8 cellular contexts compared by ENCODE assay signal in the genomic region with DNA sequence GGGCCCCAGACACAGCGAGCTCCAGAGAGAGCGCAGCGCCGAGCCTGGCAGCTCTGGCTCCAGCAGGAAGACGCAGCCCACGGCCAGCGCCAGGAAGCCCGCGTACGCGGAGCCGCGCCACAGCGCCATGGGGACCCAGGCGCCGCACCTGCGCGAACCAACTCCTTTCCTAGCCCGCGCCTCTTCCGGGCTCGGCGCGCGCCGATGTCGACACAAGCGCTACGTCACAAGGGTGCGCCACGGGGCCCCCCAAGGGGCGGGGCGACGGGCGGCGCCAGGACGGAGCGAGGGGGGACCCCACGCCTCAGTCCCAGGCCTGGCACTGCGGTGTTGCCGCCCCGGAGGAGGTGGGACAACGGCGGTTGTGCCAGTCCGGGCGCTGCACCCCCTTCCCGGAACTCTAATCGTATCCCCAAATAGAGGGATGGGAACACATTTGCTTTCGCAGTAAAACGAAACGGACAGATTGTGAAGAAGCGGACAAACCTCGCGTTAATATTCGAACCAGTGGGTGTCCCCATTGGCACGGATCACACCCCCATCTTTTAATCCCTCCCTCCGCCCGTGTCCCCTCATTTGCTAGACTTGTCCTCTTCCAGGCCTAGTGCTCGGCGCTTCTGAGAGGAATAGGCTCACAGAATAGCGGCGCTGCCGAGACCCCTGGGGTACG. TPM values are rescaled to one million over a fixed set of nuclear protein-coding genes. Genes with fewer than 3 reads are reported as not detected.
A peak's percentile ranks its signal among the peaks of the same experiment; 100 is the strongest.
DNase-seq lines count a peak whose midpoint lies in the region; ATAC-seq, FAIRE-seq and TF ChIP-seq lines count a peak whose summit lies in the region.

Gene ADPGK, minus strand, starts transcription at position 196 of the 670 bp plus-strand sequence. Its CDS starts 67 bp downstream, at position 129.

- peak within 1 kb of the TSS; percentile 82 for H4K91ac ChIP-seq in trophoblast cell (ENCODE audit: low read depth, low read length)

- peak within 1 kb of the TSS; percentile 65 for H3K4ac ChIP-seq in trophoblast cell (ENCODE audit: low read depth, low read length)

- WGBS in trophoblast cell (ENCODE audit: extremely low coverage, insufficient coverage, insufficient read length): no CpG with 5 or more reads among the region's 64 CpGs
- WGBS in tibial nerve, 2 donors: 1% methylated on average over 25 to 54 of the region's 64 CpGs

- peak; percentile 91 for DNase-seq in GM12892 (ENCODE audit: insufficient read length)
- peak; percentile 58 for DNase-seq in NCI-H1436 treated with DMSO at 0.1 percent for 48 hours (lab: John Stamatoyannopoulos, UW)
- DNase-seq in T follicular helper cell (ENCODE audit: low read depth): peak; percentile 90
- DNase-seq in adipocyte (ENCODE audit: low read depth): peak; percentile 94
- peak; percentile 94 to 95 for DNase-seq in cardiac muscle cell (ENCODE audit: low read depth in 1 of 2, low spot score in 1 of 2)
- peak; percentile 80 to 93 for DNase-seq in trophoblast cell
- peak; percentile 79 to 88 for DNase-seq in tibial nerve (ENCODE audit: low spot score in 2 of 2)

- peak within 1 kb of the TSS; percentile 67 for H2BK120ac ChIP-seq in trophoblast cell (ENCODE audit: insufficient read depth, low read length, poor library complexity)

- H3K79me1 ChIP-seq in trophoblast cell (ENCODE audit: low read length): peaks cover 8% of the 10 kb centered on the region

- H3K14ac ChIP-seq in trophoblast cell (ENCODE audit: low read length): peak within 1 kb of the TSS; percentile 87

- peak within 1 kb of the TSS; percentile 80 for H2AFZ ChIP-seq in trophoblast cell (ENCODE audit: insufficient read depth, low read length, poor library complexity)

- H3K27ac ChIP-seq in cardiac muscle cell (peak within 1 kb of the TSS; percentile 92), trophoblast cell (ENCODE audit: low read depth, low read length) (peak within 1 kb of the TSS; percentile 37), tibial nerve (peak within 1 kb of the TSS; percentile 92 to 99 (median 96))

- no peak for TF ChIP-seq CTCF in cardiac muscle cell (IDR thresholded peaks at IDR 0.05; ENCODE audit: low read depth, low read length)
- peak in 1 of 5 experiments; percentile 34 for TF ChIP-seq CTCF in tibial nerve (IDR thresholded peaks at IDR 0.05)

- peak within 1 kb of the TSS; percentile 96 for H3K4me2 ChIP-seq in trophoblast cell (ENCODE audit: low read length)

- TF ChIP-seq POLR2A in GM12892 (IDR thresholded peaks at IDR 0.05; ENCODE audit: low read depth, low read length): peak; percentile 93
- TF ChIP-seq POLR2A in tibial nerve (IDR thresholded peaks at IDR 0.05): peak; percentile 64 to 84

- no peaks in the 10 kb centered on the region for H3K27me3 ChIP-seq in adipocyte (replicated peaks; ENCODE audit: control insufficient read depth, insufficient read depth, low read length)
- H3K27me3 ChIP-seq in cardiac muscle cell: no peaks in the 10 kb centered on the region
- no peaks in the 10 kb centered on the region for H3K27me3 ChIP-seq in trophoblast cell (ENCODE audit: insufficient read depth, low read length)
- H3K27me3 ChIP-seq in tibial nerve: no peaks in the 10 kb centered on the region

- peak; percentile 84 for ATAC-seq in HG02840 (IDR thresholded peaks at IDR 0.05; ENCODE audit: low FRiP score, unreplicated experiment)

- peak within 1 kb of the TSS; percentile 93 for H4K8ac ChIP-seq in trophoblast cell (ENCODE audit: low read depth, low read length)

- H2AK5ac ChIP-seq in trophoblast cell (ENCODE audit: low read length): peak within 1 kb of the TSS; percentile 5

- H3K4me3 ChIP-seq in adipocyte (ENCODE audit: low read length): peak within 1 kb of the TSS; percentile 84
- peak within 1 kb of the TSS; percentile 78 for H3K4me3 ChIP-seq in cardiac muscle cell
- peak within 1 kb of the TSS; percentile 97 for H3K4me3 ChIP-seq in trophoblast cell (ENCODE audit: low read depth, low read length)
- H3K4me3 ChIP-seq in tibial nerve: peak within 1 kb of the TSS; percentile 77 to 96 (median 88)

- H3K18ac ChIP-seq in trophoblast cell (ENCODE audit: low read length): peak within 1 kb of the TSS; percentile 73

- H2BK12ac ChIP-seq in trophoblast cell (ENCODE audit: low read length): no peak within 1 kb of the TSS

- no peaks in the 10 kb centered on the region for H3K9me3 ChIP-seq in adipocyte (ENCODE audit: control insufficient read depth, low read length)
- no peaks in the 10 kb centered on the region for H3K9me3 ChIP-seq in cardiac muscle cell (ENCODE audit: low read depth)
- no peaks in the 10 kb centered on the region for H3K9me3 ChIP-seq in trophoblast cell (ENCODE audit: insufficient read depth, low read depth, low read length)
- H3K9me3 ChIP-seq in tibial nerve: no peaks in the 10 kb centered on the region

- peak within 1 kb of the TSS; percentile 63 for H4K12ac ChIP-seq in trophoblast cell (ENCODE audit: low read depth, low read length)

- peaks cover 10% of the 10 kb centered on the region for H3K79me2 ChIP-seq in trophoblast cell (ENCODE audit: control insufficient read depth, insufficient read depth, low read length, poor library complexity)

- peak within 1 kb of the TSS; percentile 62 for H2BK5ac ChIP-seq in trophoblast cell (ENCODE audit: low read depth, low read length, poor library complexity)

- H3K9ac ChIP-seq in adipocyte (ENCODE audit: low read length): peak within 1 kb of the TSS; percentile 95
- H3K9ac ChIP-seq in trophoblast cell (ENCODE audit: low read length): peak within 1 kb of the TSS; percentile 90

- H3K36me3 ChIP-seq in adipocyte (ENCODE audit: control insufficient read depth, insufficient read depth, low read length, severe bottlenecking) (peaks cover 6% of the 10 kb centered on the region), cardiac muscle cell (no peaks in the 10 kb centered on the region), trophoblast cell (ENCODE audit: control insufficient read depth in 1 of 2, insufficient read depth in 2 of 2, low read length in 2 of 2) (peaks cover 2 to 3% of the 10 kb centered on the region in 2 experiments), tibial nerve (peaks cover 0 to 13% (median 0%) of the 10 kb centered on the region in 3 donors)

- peak; percentile 93 for FAIRE-seq in GM12892 (lab: Jason Lieb, UNC)

- H3K4me1 ChIP-seq in adipocyte (ENCODE audit: control insufficient read depth, insufficient read depth, low read length) (peaks cover 40% of the 10 kb centered on the region), cardiac muscle cell (ENCODE audit: low read depth) (peaks cover 11% of the 10 kb centered on the region), trophoblast cell (ENCODE audit: control insufficient read depth in 1 of 2, insufficient read depth in 2 of 2, low read length in 2 of 2) (peaks cover 2 to 6% of the 10 kb centered on the region in 2 experiments), tibial nerve (peaks cover 0 to 61% (median 33%) of the 10 kb centered on the region in 4 donors)

- H3K23ac ChIP-seq in trophoblast cell (ENCODE audit: low read length): no peak within 1 kb of the TSS

- peak; percentile 91 to 99 for TF ChIP-seq EP300 in tibial nerve (IDR thresholded peaks at IDR 0.05)

RNA-seq across cellular contexts. Expression of gene ADPGK, which starts in this region (rescaled TPM):
- polyA plus RNA-seq in GM12892 (2012; ENCODE audit: missing spikeins): 56.0 TPM
- total RNA-seq in cardiac muscle cell (32.3 and 40.0 TPM in 2 replicates), tibial nerve (10 to 100 TPM; 49.6 to 82.2 (median 62.2) TPM)
- 37.3 and 40.6 TPM in 2 replicates for polyA plus RNA-seq in cardiac muscle cell
- polyA plus RNA-seq in trophoblast cell (2013): 33.3 and 34.1 TPM in 2 replicates

Comparison
In these comparisons a context has a peak if more than half of its experiments do, and no peak if none do; other contexts are left out.
1. Peak in every context shown above with its lines: DNase-seq, ATAC-seq, H3K4me3 ChIP-seq and H3K27ac ChIP-seq.
2. H3K27ac ChIP-seq: peak in every context shown above with its lines; median percentile 96 in tibial nerve; 92 in cardiac muscle cell; 37 in trophoblast cell.